ENCODE assay signal across 10 cellular contexts in the genomic region with DNA sequence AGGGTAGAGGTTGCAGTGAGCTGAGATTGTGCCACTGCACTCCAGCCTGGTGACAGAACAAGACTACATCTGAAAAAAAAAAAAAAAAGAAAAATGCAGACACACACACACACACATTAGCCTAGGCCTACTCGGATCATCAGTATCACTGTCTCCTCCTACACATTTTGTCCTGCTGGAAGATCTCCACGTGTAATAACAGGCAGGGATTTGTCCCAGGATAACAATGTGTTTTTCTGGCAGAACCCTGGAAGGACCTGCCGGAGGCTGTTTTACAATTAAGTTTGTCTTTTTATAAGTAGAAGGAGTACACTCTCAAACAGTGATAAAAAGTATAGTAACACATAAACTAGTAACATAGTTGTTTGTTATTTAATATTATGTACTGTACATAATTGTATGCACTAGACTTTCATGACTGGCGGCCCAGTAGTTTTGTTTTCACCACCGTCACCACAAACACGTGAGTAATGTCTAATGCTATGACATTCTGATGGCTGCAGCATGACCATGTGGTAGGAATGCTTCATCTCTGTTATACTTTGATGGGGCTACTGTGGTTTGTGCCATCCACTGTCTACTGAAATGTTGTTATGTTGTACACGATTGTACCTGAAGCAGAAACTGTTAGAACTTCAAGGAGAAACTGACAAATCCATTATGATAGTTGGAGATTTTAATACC.
DNase-seq lines count a peak whose midpoint lies in the region; ATAC-seq lines count a peak whose summit lies in the region.
"Had no signal": no experiment of that assay in that cellular context is flagged by ENCODE, and none has a peak within 500 bp of the region (broad histone marks: within the 10 kb centered on the region; RNA-seq: fewer than 3 reads in every experiment).

No MANE protein-coding gene starts in this region.

- no peak overlapping the region for H3K4me3 Mint-ChIP-seq in activated naive CD8-positive, alpha-beta T cell
- no peak overlapping the region for H3K4me3 Mint-ChIP-seq in stimulated activated naive B cell treated with anti-CD40 and anti-IgM and Interleukin-4, amounts not matched to agents 10 μg/mL and 1 μg/mL and 100 μg/mL, for 72 hours
- H3K4me3 Mint-ChIP-seq: B cell had no signal

- H3K27ac Mint-ChIP-seq in activated naive CD4-positive, alpha-beta T cell treated with anti-CD3 and anti-CD28 coated beads, Interleukin-2, amount 50 U/mL, for 72 hours = no peak overlapping the region
- H3K27ac Mint-ChIP-seq in activated naive CD8-positive, alpha-beta T cell = peak overlapping the region; percentile 51
- no peak overlapping the region for H3K27ac Mint-ChIP-seq in stimulated activated naive B cell treated with anti-CD40 and anti-IgM and Interleukin-4, amounts not matched to agents 10 μg/mL and 1 μg/mL and 100 μg/mL, for 72 hours
- H3K27ac Mint-ChIP-seq: B cell had no signal

- H3K27me3 Mint-ChIP-seq in activated naive CD8-positive, alpha-beta T cell = no peaks in the 10 kb centered on the region
- H3K27me3 Mint-ChIP-seq in stimulated activated naive B cell treated with anti-CD40 and anti-IgM and Interleukin-4, amounts not matched to agents 10 μg/mL and 1 μg/mL and 100 μg/mL, for 72 hours = no peaks in the 10 kb centered on the region
- H3K27me3 Mint-ChIP-seq: B cell had no signal

- H3K36me3 Mint-ChIP-seq in activated naive CD4-positive, alpha-beta T cell treated with anti-CD3 and anti-CD28 coated beads, Interleukin-2, amount 50 U/mL, for 72 hours = no peaks in the 10 kb centered on the region
- H3K36me3 Mint-ChIP-seq in activated naive CD8-positive, alpha-beta T cell = peaks cover 8% of the 10 kb centered on the region
- H3K36me3 Mint-ChIP-seq in stimulated activated naive B cell treated with anti-CD40 and anti-IgM and Interleukin-4, amounts not matched to agents 10 μg/mL and 1 μg/mL and 100 μg/mL, for 72 hours = peaks cover 8 to 14% of the 10 kb centered on the region in 2 donors

- ATAC-seq in activated naive CD4-positive, alpha-beta T cell treated with anti-CD3 and anti-CD28 coated beads, Interleukin-2, amount 50 U/mL, for 72 hours = peak; percentile 43 to 74
- ATAC-seq in stimulated activated naive B cell treated with anti-CD40 and anti-IgM and Interleukin-4, amounts not matched to agents 10 μg/mL and 1 μg/mL and 100 μg/mL, for 72 hours (replicated peaks) = no peak
- ATAC-seq in GM18907 (IDR thresholded peaks at IDR 0.05; ENCODE audit: unreplicated experiment) = no peak
- ATAC-seq in HG03432 (IDR thresholded peaks at IDR 0.05; ENCODE audit: unreplicated experiment) = no peak

- peaks cover 32% of the 10 kb centered on the region for H3K4me1 Mint-ChIP-seq in activated naive CD8-positive, alpha-beta T cell (ENCODE audit: low read depth)
- peaks cover 7 to 12% of the 10 kb centered on the region in 2 donors for H3K4me1 Mint-ChIP-seq in stimulated activated naive B cell treated with anti-CD40 and anti-IgM and Interleukin-4, amounts not matched to agents 10 μg/mL and 1 μg/mL and 100 μg/mL, for 72 hours
- H3K4me1 Mint-ChIP-seq: B cell had no signal

- DNase-seq in activated naive CD4-positive, alpha-beta T cell treated with anti-CD3 and anti-CD28 coated beads, Interleukin-2, amount 50 U/mL, for 72 hours (ENCODE audit: low spot score in 2 of 2) = no peak
- no peak for DNase-seq in activated naive CD4-positive, alpha-beta T cell treated with Interleukin-2 at 50 U/mL for 16 hours
- DNase-seq in foreskin melanocyte (peak; percentile 2), mesenteric fat pad (ENCODE audit: low spot score) (no peak)
- no peak for DNase-seq in stimulated activated naive B cell treated with anti-CD40 and anti-IgM and Interleukin-4, amounts not matched to agents 10 μg/mL and 1 μg/mL and 100 μg/mL, for 72 hours
- DNase-seq: NCI-H1694 treated with DMSO at 0.1 percent for 48 hours had no signal

- H3K9me3 Mint-ChIP-seq in activated naive CD4-positive, alpha-beta T cell treated with anti-CD3 and anti-CD28 coated beads, Interleukin-2, amount 50 U/mL, for 72 hours = no peaks in the 10 kb centered on the region
- H3K9me3 Mint-ChIP-seq in activated naive CD8-positive, alpha-beta T cell (ENCODE audit: low read depth) = no peaks in the 10 kb centered on the region
- H3K9me3 Mint-ChIP-seq in stimulated activated naive B cell treated with anti-CD40 and anti-IgM and Interleukin-4, amounts not matched to agents 10 μg/mL and 1 μg/mL and 100 μg/mL, for 72 hours = peaks cover 2 to 4% of the 10 kb centered on the region in 2 donors

Comparison
In these comparisons a context has a peak if more than half of its experiments do, and no peak if none do; other contexts are left out.
1. ATAC-seq: peak in activated naive CD4-positive, alpha-beta T cell treated with anti-CD3 and anti-CD28 coated beads, Interleukin-2, amount 50 U/mL, for 72 hours (2 of 2); none in stimulated activated naive B cell treated with anti-CD40 and anti-IgM and Interleukin-4, amounts not matched to agents 10 μg/mL and 1 μg/mL and 100 μg/mL, for 72 hours (0 of 2), GM18907 (single experiment) and HG03432 (single experiment).